ENCODE assay signal across 16 cellular contexts in genomic region chr2:220209751-220210150, GRCh38.
DNase-seq lines count a peak whose midpoint lies in the region; ATAC-seq, FAIRE-seq and TF ChIP-seq lines count a peak whose summit lies in the region.
"Had no signal": no experiment of that assay in that cellular context is flagged by ENCODE, and none has a peak within 500 bp of the region (broad histone marks: within the 10 kb centered on the region; RNA-seq: fewer than 3 reads in every experiment).

No MANE protein-coding gene starts in this region.

- no peaks in the 10 kb centered on the region for H3K27me3 Mint-ChIP-seq in astrocyte (ENCODE audit: low read depth, unreplicated experiment)

- no peak overlapping the region for H2BK120ac ChIP-seq in neuronal stem cell (ENCODE audit: low read depth, low read length)

- no peak overlapping the region for H2BK12ac ChIP-seq in neuronal stem cell (ENCODE audit: low read length)

- DNase-seq in GM23248 = no peak
- peak; percentile 27 for DNase-seq in RPMI7951 (ENCODE audit: low read depth)
- no peak for DNase-seq in astrocyte (ENCODE audit: low read depth)
- DNase-seq in neuronal stem cell (ENCODE audit: low spot score) = no peak
- no peak for DNase-seq in cortex of kidney (lab: John Stamatoyannopoulos, UW)
- no peak for DNase-seq in stimulated activated effector memory CD8-positive, alpha-beta T cell treated with anti-CD3 and anti-CD28 coated beads, Interleukin-12 subunit alpha, Interleukin-12 subunit beta, amount 100 ng/mL, for 72 hours (ENCODE audit: low spot score in 2 of 2)
- DNase-seq: ACHN; BE2C; CD8-positive, alpha-beta T cell; COR-L47; DND-41; GF-D8 had no signal

- in situ Hi-C loops in GM23248 (cut with MboI) = no loop called here

- H3K9me2 ChIP-seq in GM23248 (ENCODE audit: insufficient read depth) = no peaks in the 10 kb centered on the region

- no peak overlapping the region for H3K27ac Mint-ChIP-seq in astrocyte (ENCODE audit: unreplicated experiment)
- H3K27ac Mint-ChIP-seq in stimulated activated effector memory CD8-positive, alpha-beta T cell treated with anti-CD3 and anti-CD28 coated beads, Interleukin-12 subunit alpha, Interleukin-12 subunit beta, amount 100 ng/mL, for 72 hours = no peak overlapping the region
- H3K27ac Mint-ChIP-seq: CD8-positive, alpha-beta T cell had no signal

- H4K8ac ChIP-seq in neuronal stem cell (ENCODE audit: low read depth, low read length) = no peak overlapping the region

- no peak overlapping the region for H2BK5ac ChIP-seq in neuronal stem cell (ENCODE audit: low read length)

- no peaks in the 10 kb centered on the region for H3K4me1 Mint-ChIP-seq in astrocyte (ENCODE audit: low read depth, unreplicated experiment)
- H3K4me1 Mint-ChIP-seq in stimulated activated effector memory CD8-positive, alpha-beta T cell treated with anti-CD3 and anti-CD28 coated beads, Interleukin-12 subunit alpha, Interleukin-12 subunit beta, amount 100 ng/mL, for 72 hours = no peaks in the 10 kb centered on the region

- no peaks in the 10 kb centered on the region for H3K36me3 Mint-ChIP-seq in astrocyte (ENCODE audit: low read depth, unreplicated experiment)
- H3K36me3 Mint-ChIP-seq in stimulated activated effector memory CD8-positive, alpha-beta T cell treated with anti-CD3 and anti-CD28 coated beads, Interleukin-12 subunit alpha, Interleukin-12 subunit beta, amount 100 ng/mL, for 72 hours = no peaks in the 10 kb centered on the region
- H3K36me3 Mint-ChIP-seq: CD8-positive, alpha-beta T cell had no signal

- H3K36me3 ChIP-seq in GM23248 (ENCODE audit: low read depth) (no peaks in the 10 kb centered on the region), astrocyte (ENCODE audit: insufficient read depth, low read length) (no peaks in the 10 kb centered on the region), neuronal stem cell (replicated peaks in 1 of 2; ENCODE audit: control insufficient read depth in 2 of 2, insufficient read depth in 2 of 2, low read length in 2 of 2) (no peaks in the 10 kb centered on the region)
- H3K36me3 ChIP-seq: BE2C, HAP-1 had no signal

- H3K4me1 ChIP-seq in GM23248 (ENCODE audit: insufficient read depth) (no peaks in the 10 kb centered on the region), astrocyte (ENCODE audit: insufficient read depth, low read length) (no peaks in the 10 kb centered on the region), neuronal stem cell (ENCODE audit: control insufficient read depth in 2 of 2, insufficient read depth in 1 of 2, low read depth in 1 of 2, low read length in 2 of 2) (peaks cover 2 to 3% of the 10 kb centered on the region in 2 donors)
- H3K4me1 ChIP-seq: BE2C, HAP-1 had no signal

- H3K79me1 ChIP-seq in neuronal stem cell (ENCODE audit: low read depth, low read length) = no peaks in the 10 kb centered on the region

- H3K4me3 ChIP-seq in GM23248 = no peak overlapping the region
- no peak overlapping the region for H3K4me3 ChIP-seq in astrocyte (ENCODE audit: insufficient read depth, low read depth, low read length)
- H3K4me3 ChIP-seq in neuronal stem cell (ENCODE audit: low read length in 2 of 2) = no peak overlapping the region
- H3K4me3 ChIP-seq: HAP-1, K562 had no signal

- H3K4me3 Mint-ChIP-seq in astrocyte (ENCODE audit: unreplicated experiment) = no peak overlapping the region
- no peak overlapping the region for H3K4me3 Mint-ChIP-seq in stimulated activated effector memory CD8-positive, alpha-beta T cell treated with anti-CD3 and anti-CD28 coated beads, Interleukin-12 subunit alpha, Interleukin-12 subunit beta, amount 100 ng/mL, for 72 hours
- H3K4me3 Mint-ChIP-seq: CD8-positive, alpha-beta T cell had no signal

- no peaks in the 10 kb centered on the region for H3K9me3 Mint-ChIP-seq in astrocyte (ENCODE audit: unreplicated experiment)
- H3K9me3 Mint-ChIP-seq in stimulated activated effector memory CD8-positive, alpha-beta T cell treated with anti-CD3 and anti-CD28 coated beads, Interleukin-12 subunit alpha, Interleukin-12 subunit beta, amount 100 ng/mL, for 72 hours = no peaks in the 10 kb centered on the region

- H3K18ac ChIP-seq in neuronal stem cell (ENCODE audit: low read length) = no peak overlapping the region

- H3K4me2 ChIP-seq in GM23248 (ENCODE audit: unreplicated experiment) (no peak overlapping the region), astrocyte (ENCODE audit: low read length) (no peak overlapping the region), neuronal stem cell (ENCODE audit: insufficient read depth, low read length, poor library complexity, severe bottlenecking) (no peak overlapping the region)

- no peak overlapping the region for H2BK15ac ChIP-seq in neuronal stem cell (ENCODE audit: low read length)

- H3K14ac ChIP-seq in neuronal stem cell (ENCODE audit: low read length) = no peak overlapping the region

- TF ChIP-seq CTCF in astrocyte (IDR thresholded peaks at IDR 0.05; ENCODE audit: insufficient read depth, low read depth, low read length) = no peak

- H3F3A ChIP-seq in GM23248 (ENCODE audit: insufficient read depth) = no peaks in the 10 kb centered on the region

- H4K91ac ChIP-seq in neuronal stem cell (ENCODE audit: low read depth, low read length, poor library complexity) = no peak overlapping the region

- H3K9me3 ChIP-seq in GM23248 (ENCODE audit: low read depth) = no peaks in the 10 kb centered on the region
- no peaks in the 10 kb centered on the region for H3K9me3 ChIP-seq in astrocyte (ENCODE audit: insufficient read depth, low read depth, low read length)
- no peaks in the 10 kb centered on the region for H3K9me3 ChIP-seq in neuronal stem cell (replicated peaks in 1 of 2; ENCODE audit: control insufficient read depth in 2 of 2, insufficient read depth in 1 of 2, low read depth in 1 of 2, low read length in 2 of 2)
- H3K9me3 ChIP-seq: BE2C, HAP-1 had no signal

- H3K9ac ChIP-seq in GM23248 (no peak overlapping the region), astrocyte (ENCODE audit: low read length) (no peak overlapping the region), neuronal stem cell (ENCODE audit: low read depth, low read length, poor library complexity) (no peak overlapping the region)

- H3K79me2 ChIP-seq in GM23248 (ENCODE audit: insufficient read depth) (no peaks in the 10 kb centered on the region), astrocyte (ENCODE audit: insufficient read depth, low read length) (no peaks in the 10 kb centered on the region)

- FAIRE-seq in astrocyte (lab: Jason Lieb, UNC) = no peak
- FAIRE-seq: K562 had no signal

- H3K27me3 ChIP-seq in GM23248 (replicated peaks; ENCODE audit: insufficient read depth) (no peaks in the 10 kb centered on the region), astrocyte (ENCODE audit: insufficient read depth, low read length) (no peaks in the 10 kb centered on the region), neuronal stem cell (ENCODE audit: control insufficient read depth in 3 of 3, insufficient read depth in 3 of 3, low read depth in 1 of 3, low read length in 3 of 3) (no peaks in the 10 kb centered on the region)
- H3K27me3 ChIP-seq: BE2C had no signal

- H2AFZ ChIP-seq in GM23248 = peak overlapping the region; percentile 12; the same call in 1 of the 2 replicates
- peak overlapping the region; percentile 47 for H2AFZ ChIP-seq in astrocyte (ENCODE audit: low read depth, low read length)
- peak overlapping the region; percentile 34 for H2AFZ ChIP-seq in neuronal stem cell (ENCODE audit: low read length)

- H4K20me1 ChIP-seq in GM23248 (ENCODE audit: insufficient read depth) = no peaks in the 10 kb centered on the region
- H4K20me1 ChIP-seq in astrocyte (ENCODE audit: insufficient read depth, low read length) = no peaks in the 10 kb centered on the region

- WGBS in GM23248 (ENCODE audit: low coverage in 1 of 2, low lambda C conversion rate in 2 of 2, missing lambda C conversion rate in 2 of 2), 2 experiments = 72 to 74% methylated on average over 4 of the region's 4 CpGs
- no CpG with 5 or more reads among the region's 4 CpGs for WGBS in neuronal stem cell (ENCODE audit: extremely low coverage in 2 of 2, insufficient read length in 2 of 2, insufficient replicate concordance in 1 of 2), 2 donors

- H3K27ac ChIP-seq in GM23248 (no peak overlapping the region), astrocyte (ENCODE audit: low read depth, low read length) (no peak overlapping the region), neuronal stem cell (replicated peaks; ENCODE audit: low read length) (no peak overlapping the region)
- H3K27ac ChIP-seq: C4-2B had no signal

- no peak for ATAC-seq in HG03378 (IDR thresholded peaks at IDR 0.05; ENCODE audit: unreplicated experiment)
- ATAC-seq in stimulated activated effector memory CD8-positive, alpha-beta T cell treated with anti-CD3 and anti-CD28 coated beads, Interleukin-12 subunit alpha, Interleukin-12 subunit beta, amount 100 ng/mL, for 72 hours = no peak
- ATAC-seq: CD8-positive, alpha-beta T cell; K562 had no signal

- H3K4ac ChIP-seq in neuronal stem cell (ENCODE audit: low read length) = no peak overlapping the region

- no peak overlapping the region for H2AK5ac ChIP-seq in neuronal stem cell (ENCODE audit: low read depth, low read length)

- no peak overlapping the region for H3K23ac ChIP-seq in neuronal stem cell (ENCODE audit: low read depth, low read length, poor library complexity)
